8 cellular contexts compared by ENCODE assay signal in genomic region chr2:208254871-208255556, GRCh38. TPM values are rescaled to one million over a fixed set of nuclear protein-coding genes. Genes with fewer than 3 reads are reported as not detected.
A peak's percentile ranks its signal among the peaks of the same experiment; 100 is the strongest.
DNase-seq lines count a peak whose midpoint lies in the region; ATAC-seq and TF ChIP-seq lines count a peak whose summit lies in the region.

TSS of gene IDH1 (minus strand) at chr2:208255071. CDS start at chr2:208251551, 3,520 bp downstream.

- DNase-seq in Daoy (ENCODE audit: low read depth) = peak; percentile 96
- DNase-seq in RKO (ENCODE audit: low spot score) = peak; percentile 93
- DNase-seq in activated T-helper 1 cell treated with anti-CD3 and anti-CD28 coated beads, Interleukin-12 subunit alpha, Interleukin-12 subunit beta, Interleukin-2, Interleukin-4 antibody, amounts not matched to agents 30 ng/mL and 10 ng/mL and 1 ng/mL, durations not matched to agents 14 hours and 24 hours and 36 hours (ENCODE audit: low spot score) = peak; percentile 88
- DNase-seq in fibroblast of gingiva (ENCODE audit: low read depth) = peak; percentile 90
- peak; percentile 95 for DNase-seq in natural killer cell
- DNase-seq in stimulated activated naive CD4-positive, alpha-beta T cell treated with Interleukin-2 at 50 U/mL for 16 hours (lab: John Stamatoyannopoulos, UW) = peak; percentile 94

- peak within 1 kb of the TSS; percentile 89 for H3K27ac Mint-ChIP-seq in activated T-helper 1 cell treated with anti-CD3 and anti-CD28 coated beads, Interleukin-12 subunit alpha, Interleukin-12 subunit beta, Interleukin-2, Interleukin-4 antibody, amounts not matched to agents 30 ng/mL and 10 ng/mL and 1 ng/mL, durations not matched to agents 14 hours and 24 hours and 36 hours
- H3K27ac Mint-ChIP-seq in natural killer cell = peak within 1 kb of the TSS; percentile 66 to 86

- no peaks in the 10 kb centered on the region for H3K9me3 Mint-ChIP-seq in activated T-helper 1 cell treated with anti-CD3 and anti-CD28 coated beads, Interleukin-12 subunit alpha, Interleukin-12 subunit beta, Interleukin-2, Interleukin-4 antibody, amounts not matched to agents 30 ng/mL and 10 ng/mL and 1 ng/mL, durations not matched to agents 14 hours and 24 hours and 36 hours
- no peaks in the 10 kb centered on the region for H3K9me3 Mint-ChIP-seq in natural killer cell

- H3K36me3 Mint-ChIP-seq in activated T-helper 1 cell treated with anti-CD3 and anti-CD28 coated beads, Interleukin-12 subunit alpha, Interleukin-12 subunit beta, Interleukin-2, Interleukin-4 antibody, amounts not matched to agents 30 ng/mL and 10 ng/mL and 1 ng/mL, durations not matched to agents 14 hours and 24 hours and 36 hours (ENCODE audit: low read depth) = peaks cover 11% of the 10 kb centered on the region
- H3K36me3 Mint-ChIP-seq in natural killer cell = peaks cover 8% of the 10 kb centered on the region

- peaks cover 21% of the 10 kb centered on the region for H3K4me1 Mint-ChIP-seq in activated T-helper 1 cell treated with anti-CD3 and anti-CD28 coated beads, Interleukin-12 subunit alpha, Interleukin-12 subunit beta, Interleukin-2, Interleukin-4 antibody, amounts not matched to agents 30 ng/mL and 10 ng/mL and 1 ng/mL, durations not matched to agents 14 hours and 24 hours and 36 hours (ENCODE audit: low read depth)
- H3K4me1 Mint-ChIP-seq in natural killer cell = peaks cover 30 to 32% of the 10 kb centered on the region in 2 donors

- H3K36me3 ChIP-seq in KOPT-K1 (ENCODE audit: insufficient read depth, low read length) = peaks cover 36% of the 10 kb centered on the region

- H3K27me3 Mint-ChIP-seq in activated T-helper 1 cell treated with anti-CD3 and anti-CD28 coated beads, Interleukin-12 subunit alpha, Interleukin-12 subunit beta, Interleukin-2, Interleukin-4 antibody, amounts not matched to agents 30 ng/mL and 10 ng/mL and 1 ng/mL, durations not matched to agents 14 hours and 24 hours and 36 hours (ENCODE audit: insufficient read depth) = peaks cover 2% of the 10 kb centered on the region
- H3K27me3 Mint-ChIP-seq in natural killer cell (ENCODE audit: low read depth in 2 of 2) = peaks cover 6 to 7% of the 10 kb centered on the region in 2 donors

- H3K4me3 Mint-ChIP-seq in activated T-helper 1 cell treated with anti-CD3 and anti-CD28 coated beads, Interleukin-12 subunit alpha, Interleukin-12 subunit beta, Interleukin-2, Interleukin-4 antibody, amounts not matched to agents 30 ng/mL and 10 ng/mL and 1 ng/mL, durations not matched to agents 14 hours and 24 hours and 36 hours = peak within 1 kb of the TSS; percentile 99
- peak within 1 kb of the TSS; percentile 98 for H3K4me3 Mint-ChIP-seq in natural killer cell

- H3K9me3 ChIP-seq in KOPT-K1 (ENCODE audit: insufficient read depth, low read length, poor library complexity, severe bottlenecking) = no peaks in the 10 kb centered on the region

- peak within 1 kb of the TSS; percentile 64 for H3K27ac ChIP-seq in KOPT-K1 (ENCODE audit: low read depth, low read length, poor library complexity, severe bottlenecking)

- ATAC-seq in GM21786 (IDR thresholded peaks at IDR 0.05; ENCODE audit: unreplicated experiment) (peak; percentile 68), natural killer cell (peak; percentile 90 to 94 (median 91))

- no peak for TF ChIP-seq CTCF in natural killer cell (IDR thresholded peaks at IDR 0.05)

- intact Hi-C loops in activated T-helper 1 cell treated with anti-CD3 and anti-CD28 coated beads, Interleukin-12 subunit alpha, Interleukin-12 subunit beta, Interleukin-2, Interleukin-4 antibody, amounts not matched to agents 30 ng/mL and 10 ng/mL and 1 ng/mL, durations not matched to agents 14 hours and 24 hours and 36 hours (cut with micrococcal nuclease) = loop anchor here (1.0 to 10.0 kb wide), 7 partner anchors 11 to 1916 kb away; partner anchors contain the start of genes CCNYL1, KANSL1L, KLF7 and PIKFYVE
- intact Hi-C loops in natural killer cell (cut with micrococcal nuclease) = loop anchor here (1.0 kb wide), 2 partner anchors 11 to 80 kb away; partner anchors contain the start of gene PIKFYVE

RNA-seq across cellular contexts. Expression of gene IDH1, which starts in this region (rescaled TPM):
- 48.1 and 51.1 TPM in 2 replicates for total RNA-seq in Daoy (2014; rRNA removed; shearing (Covaris generic))
- total RNA-seq in activated T-helper 1 cell treated with anti-CD3 and anti-CD28 coated beads, Interleukin-12 subunit alpha, Interleukin-12 subunit beta, Interleukin-2, Interleukin-4 antibody, amounts not matched to agents 30 ng/mL and 10 ng/mL and 1 ng/mL, durations not matched to agents 14 hours and 24 hours and 36 hours = 23.8 and 23.9 TPM in 2 replicates
- total RNA-seq in natural killer cell = 10 to 100 TPM in 2 of 3 donors, 1 to 10 TPM in 1; 6.8 to 15.2 (median 12.2) TPM

Comparison
In these comparisons a context has a peak if more than half of its experiments do, and no peak if none do; other contexts are left out.
1. Peak in every context shown above with its lines: DNase-seq, ATAC-seq and H3K27ac ChIP-seq.